In the genomic region with DNA sequence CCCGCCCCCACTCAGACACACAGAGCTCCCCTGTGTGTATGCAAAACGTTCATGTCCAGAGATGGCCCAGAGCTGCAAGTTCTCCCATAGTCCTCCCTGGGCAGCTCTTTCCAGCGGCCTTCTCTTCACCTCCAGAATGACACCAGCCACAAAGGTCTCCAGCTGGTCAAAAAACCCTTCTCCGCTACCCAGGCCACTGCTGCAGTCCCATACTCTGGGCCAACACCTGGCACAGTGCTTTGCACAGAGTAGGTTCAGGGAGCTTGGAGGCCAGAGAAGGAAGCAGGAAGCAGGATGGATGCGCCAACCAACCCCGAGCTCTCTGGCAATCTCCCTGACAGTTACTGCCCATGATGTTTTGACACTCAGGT, we compare ENCODE assay signal across 9 cellular contexts. TPM values are rescaled to one million over a fixed set of nuclear protein-coding genes. Genes with fewer than 3 reads are reported as not detected.
DNase-seq lines count a peak whose midpoint lies in the region; ATAC-seq, FAIRE-seq and TF ChIP-seq lines count a peak whose summit lies in the region.
"Had no signal": no experiment of that assay in that cellular context is flagged by ENCODE, and none has a peak within 500 bp of the region (broad histone marks: within the 10 kb centered on the region; RNA-seq: fewer than 3 reads in every experiment).

No MANE protein-coding gene starts in this region.

- DNase-seq in Calu3, result no peak
- peak; percentile 51 for DNase-seq in NCI-H69 (lab: John Stamatoyannopoulos, UW)
- DNase-seq in endodermal cell, result no peak
- DNase-seq in pancreas, result no peak
- DNase-seq in prostate gland (ENCODE audit: low spot score), result no peak
- no peak for DNase-seq in NCI-H1092 (lab: John Stamatoyannopoulos, UW)
- DNase-seq in AML-193 (lab: John Stamatoyannopoulos, UW), result no peak
- DNase-seq in CD1c-positive myeloid dendritic cell (ENCODE audit: extremely low spot score), result no peak

- no peak for TF ChIP-seq POLR2A in prostate gland (IDR thresholded peaks at IDR 0.05)

- H3K4me3 Mint-ChIP-seq in Calu3 (ENCODE audit: low read depth, unreplicated experiment) (peak overlapping the region; percentile 76), endodermal cell (peak overlapping the region; percentile 78)

- H3K27ac Mint-ChIP-seq in Calu3 (ENCODE audit: unreplicated experiment), result peak overlapping the region; percentile 93
- no peak overlapping the region for H3K27ac Mint-ChIP-seq in endodermal cell

- no peak overlapping the region for H3K4me3 ChIP-seq in endodermal cell (ENCODE audit: low read length)
- peak overlapping the region in 1 of 4 donors; percentile 84 for H3K4me3 ChIP-seq in pancreas
- H3K4me3 ChIP-seq in prostate gland, result no peak overlapping the region

- peak in 3 of 4 donors; percentile 1 to 10 (median 2) for ATAC-seq in pancreas

- TF ChIP-seq CTCF in Calu3 (IDR thresholded peaks at IDR 0.05; ENCODE audit: unreplicated experiment) (no peak), endodermal cell (conservative IDR thresholded peaks at IDR 0.05) (no peak), pancreas (IDR thresholded peaks at IDR 0.05) (no peak), prostate gland (IDR thresholded peaks at IDR 0.05) (no peak)

- FAIRE-seq in pancreas (lab: Jason Lieb, UNC), result no peak

- no peaks in the 10 kb centered on the region for H3K4me1 ChIP-seq in endodermal cell (ENCODE audit: control insufficient read depth, insufficient read depth, low read length)
- H3K4me1 ChIP-seq in pancreas, result peaks cover 0 to 16% (median 0%) of the 10 kb centered on the region in 3 donors
- H3K4me1 ChIP-seq in prostate gland (replicated peaks), result no peaks in the 10 kb centered on the region

- WGBS in endodermal cell (ENCODE audit: insufficient coverage in 1 of 2, insufficient read length in 1 of 2), 2 experiments, result 68 to 72% methylated on average over 4 to 6 of the region's 6 CpGs
- WGBS in pancreas, 2 donors, result 67 to 68% methylated on average over 6 of the region's 6 CpGs
- 63% methylated on average over 6 of the region's 6 CpGs for whole genome bisulfite sequencing in prostate gland

- H3K27ac ChIP-seq in endodermal cell (ENCODE audit: low read depth, low read length), result no peak overlapping the region
- H3K27ac ChIP-seq in pancreas, result peak overlapping the region; percentile 86 to 93 (median 90)
- peak overlapping the region in 1 of 2 donors; percentile 79 for H3K27ac ChIP-seq in prostate gland

- H3K27me3 Mint-ChIP-seq in Calu3 (ENCODE audit: unreplicated experiment) (no peaks in the 10 kb centered on the region), endodermal cell (ENCODE audit: insufficient read depth) (peaks cover 6% of the 10 kb centered on the region)

- no peaks in the 10 kb centered on the region for H3K27me3 ChIP-seq in endodermal cell (ENCODE audit: control insufficient read depth, insufficient read depth, low read length, poor library complexity, severe bottlenecking)
- no peaks in the 10 kb centered on the region for H3K27me3 ChIP-seq in pancreas
- no peaks in the 10 kb centered on the region for H3K27me3 ChIP-seq in prostate gland (replicated peaks; ENCODE audit: insufficient read depth)
- H3K27me3 ChIP-seq: cardiac muscle cell had no signal

- CTCF ChIA-PET in Calu3 (lab: Charles Lee), result interaction anchor here (0.6 to 1.0 kb wide), 7 partner anchors 8 to 257 kb away, joined by 3 to 8 read pairs (median 3); no protein-coding TSS in a partner anchor

- H3K9me3 ChIP-seq in endodermal cell (ENCODE audit: control insufficient read depth, low read length), result no peaks in the 10 kb centered on the region
- H3K9me3 ChIP-seq in pancreas, result no peaks in the 10 kb centered on the region
- no peaks in the 10 kb centered on the region for H3K9me3 ChIP-seq in prostate gland

- H3K36me3 ChIP-seq in endodermal cell (ENCODE audit: control insufficient read depth, insufficient read depth, low read length) (no peaks in the 10 kb centered on the region), pancreas (no peaks in the 10 kb centered on the region), prostate gland (no peaks in the 10 kb centered on the region)
- H3K36me3 ChIP-seq: cardiac muscle cell had no signal

- peaks cover 39% of the 10 kb centered on the region for H3K4me1 Mint-ChIP-seq in Calu3 (ENCODE audit: low read depth, unreplicated experiment)
- peaks cover 26% of the 10 kb centered on the region for H3K4me1 Mint-ChIP-seq in endodermal cell

- H3K9me3 Mint-ChIP-seq in Calu3 (ENCODE audit: low read depth, unreplicated experiment) (no peaks in the 10 kb centered on the region), endodermal cell (no peaks in the 10 kb centered on the region)

- no peak overlapping the region for H3K9ac ChIP-seq in endodermal cell (ENCODE audit: extremely low read depth, low read length, poor library complexity, severe bottlenecking)

- H3K36me3 Mint-ChIP-seq in Calu3 (ENCODE audit: insufficient read depth, unreplicated experiment), result peaks cover 24% of the 10 kb centered on the region
- no peaks in the 10 kb centered on the region for H3K36me3 Mint-ChIP-seq in endodermal cell (ENCODE audit: low read depth)

- intact Hi-C loops in Calu3 (cut with micrococcal nuclease; ENCODE audit: unreplicated experiment) (loop anchor here (10.0 kb wide), 1 partner anchor 143 kb away; no protein-coding TSS in a partner anchor), pancreas (cut with DNase I) (no loop called here), prostate gland (cut with DNase I) (no loop called here)

- BruUV-seq in Calu3 (replicated peaks; lab: Mats Ljungman, UMichigan), result no TSS peak

RNA-seq across cellular contexts. Expression of gene STAT5B, which starts 1.1 kb away (rescaled TPM):
- total RNA-seq in Calu3 (2022) (45.4 and 45.8 TPM in 2 replicates), endodermal cell (10 to 100 TPM; 35.7 to 51.4 TPM), pancreas (10 to 100 TPM; 22.6 to 27.5 (median 24.2) TPM), prostate gland (10 to 100 TPM; 58.0 to 83.8 TPM)
- polyA plus RNA-seq in endodermal cell (2013, experiment 1 of 2), result 49.5 TPM
- polyA plus RNA-seq in endodermal cell (2013, experiment 2 of 2), result 41.3 TPM
- polyA plus RNA-seq in pancreas, result 10 to 100 TPM; 17.9 to 24.3 TPM

RNA-seq across cellular contexts. Expression of gene STAT5A, which starts 11.0 kb away (rescaled TPM):
- 3.1 and 3.9 TPM in 2 replicates for total RNA-seq in Calu3 (2022)
- total RNA-seq in endodermal cell, result 1 to 10 TPM; 3.5 to 4.8 TPM
- polyA plus RNA-seq in endodermal cell (2013, experiment 1 of 2), result 2.5 TPM
- 2.2 TPM for polyA plus RNA-seq in endodermal cell (2013, experiment 2 of 2)
- total RNA-seq in pancreas, result 10 to 100 TPM; 13.1 to 19.8 (median 15.4) TPM
- polyA plus RNA-seq in pancreas, result 10 to 100 TPM; 10.5 to 12.6 TPM
- total RNA-seq in prostate gland, result 10 to 100 TPM; 31.1 to 45.8 TPM
